In the genomic region with DNA sequence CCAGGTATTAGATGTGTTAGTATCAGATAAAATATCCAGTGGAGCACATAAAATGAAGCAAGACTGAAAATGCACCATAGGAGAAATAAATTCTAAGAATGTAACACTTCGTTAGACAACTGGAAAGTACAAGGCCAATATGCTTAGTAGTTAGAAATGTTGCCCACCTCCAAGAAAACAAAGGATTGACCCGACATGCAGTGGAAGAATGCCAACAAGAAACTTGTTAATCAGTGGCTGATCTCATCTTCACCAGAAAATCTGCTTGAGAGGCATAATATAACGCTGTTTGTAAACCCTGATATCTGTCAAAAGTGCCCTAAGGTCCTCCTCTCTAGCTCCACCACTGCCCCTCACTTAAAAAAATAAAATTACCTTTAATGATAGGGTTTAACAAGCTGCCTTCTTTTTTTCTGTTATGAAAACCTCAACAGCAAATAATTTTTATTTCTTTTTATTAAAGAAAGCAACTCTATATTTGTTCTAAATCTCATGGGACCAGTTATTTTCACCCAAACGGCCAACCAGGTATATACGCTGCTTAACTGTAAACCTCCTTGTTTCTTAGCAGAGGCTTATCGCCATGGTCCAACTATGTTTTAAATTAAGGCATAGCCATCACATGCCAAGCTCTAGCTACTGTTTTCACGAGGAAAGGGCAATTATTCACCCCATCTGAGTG, we compare ENCODE assay signal across 8 cellular contexts.
DNase-seq lines count a peak whose midpoint lies in the region; ATAC-seq, FAIRE-seq and TF ChIP-seq lines count a peak whose summit lies in the region.

No MANE protein-coding gene starts in this region.

- peaks cover 32 to 35% of the 10 kb centered on the region in 2 donors for H3K4me1 Mint-ChIP-seq in effector memory CD8-positive, alpha-beta T cell (ENCODE audit: low read depth in 2 of 2)
- H3K4me1 Mint-ChIP-seq in nephron = peaks cover 49% of the 10 kb centered on the region

- H3K27ac Mint-ChIP-seq in effector memory CD8-positive, alpha-beta T cell = peak overlapping the region; percentile 97
- peak overlapping the region; percentile 73 to 87 (median 81) for H3K27ac Mint-ChIP-seq in nephron

- H3K27me3 Mint-ChIP-seq in effector memory CD8-positive, alpha-beta T cell = no peaks in the 10 kb centered on the region
- H3K27me3 Mint-ChIP-seq in nephron (ENCODE audit: low read depth) = peaks cover 5% of the 10 kb centered on the region

- H3K4me3 Mint-ChIP-seq in effector memory CD8-positive, alpha-beta T cell = peak overlapping the region; percentile 92 to 93
- peak overlapping the region; percentile 86 to 96 (median 92) for H3K4me3 Mint-ChIP-seq in nephron

- peak overlapping the region in 9 of 11 experiments; percentile 83 to 99 (median 90); a peak in 16 of 22 replicates for H3K27ac ChIP-seq in BLaER1 treated with 17β-estradiol and CSF1 and Interleukin-3, amounts not matched to agents 10 nM and 100 nM

- peak overlapping the region; percentile 83 to 100 (median 90) for H3K9ac ChIP-seq in BLaER1 treated with 17β-estradiol and CSF1 and Interleukin-3, amounts not matched to agents 10 nM and 100 nM

- peak overlapping the region; percentile 70 to 97 (median 92) for H3K4me2 ChIP-seq in BLaER1 treated with 17β-estradiol and CSF1 and Interleukin-3, amounts not matched to agents 10 nM and 100 nM

- TF ChIP-seq CTCF in nephron (IDR thresholded peaks at IDR 0.05; ENCODE audit: unreplicated experiment in 3 of 3) = no peak

- no peaks in the 10 kb centered on the region for H3K9me3 Mint-ChIP-seq in effector memory CD8-positive, alpha-beta T cell
- no peaks in the 10 kb centered on the region for H3K9me3 Mint-ChIP-seq in nephron

- peak overlapping the region; percentile 79 to 96 (median 91) for H3K4me3 ChIP-seq in BLaER1 treated with 17β-estradiol and CSF1 and Interleukin-3, amounts not matched to agents 10 nM and 100 nM

- H3K36me3 ChIP-seq in BLaER1 treated with 17β-estradiol and CSF1 and Interleukin-3, amounts not matched to agents 10 nM and 100 nM = peaks cover 0 to 16% (median 0%) of the 10 kb centered on the region in 11 experiments; a peak in 3 of 22 replicates

- peaks cover 0 to 16% (median 9%) of the 10 kb centered on the region in 11 experiments; a peak in 13 of 22 replicates for H3K9me3 ChIP-seq in BLaER1 treated with 17β-estradiol and CSF1 and Interleukin-3, amounts not matched to agents 10 nM and 100 nM (replicated peaks in 1 of 11)

- DNase-seq in NCI-H69 (lab: John Stamatoyannopoulos, UW) (peak; percentile 43), GM19239 (ENCODE audit: insufficient read length, low spot score) (no peak), NCI-H345 treated with DMSO at 0.1 percent for 48 hours (lab: John Stamatoyannopoulos, UW; ENCODE audit: unreplicated experiment) (no peak)
- DNase-seq in effector memory CD8-positive, alpha-beta T cell = no peak

- ATAC-seq in effector memory CD8-positive, alpha-beta T cell (replicated peaks) = no peak
- ATAC-seq in HG03045 (IDR thresholded peaks at IDR 0.05; ENCODE audit: unreplicated experiment) (no peak), GM21723 (IDR thresholded peaks at IDR 0.05; ENCODE audit: unreplicated experiment) (no peak)

- H3K4me1 ChIP-seq in BLaER1 treated with 17β-estradiol and CSF1 and Interleukin-3, amounts not matched to agents 10 nM and 100 nM = peaks cover 31 to 69% (median 41%) of the 10 kb centered on the region in 10 experiments

- peaks cover 4 to 54% (median 30%) of the 10 kb centered on the region in 11 experiments; a peak in 15 of 22 replicates for H4K20me1 ChIP-seq in BLaER1 treated with 17β-estradiol and CSF1 and Interleukin-3, amounts not matched to agents 10 nM and 100 nM

- H3K36me3 Mint-ChIP-seq in effector memory CD8-positive, alpha-beta T cell (ENCODE audit: insufficient read depth) = peaks cover 39% of the 10 kb centered on the region
- H3K36me3 Mint-ChIP-seq in nephron (ENCODE audit: low read depth) = no peaks in the 10 kb centered on the region

- H3K27me3 ChIP-seq in BLaER1 treated with 17β-estradiol and CSF1 and Interleukin-3, amounts not matched to agents 10 nM and 100 nM = no peaks in the 10 kb centered on the region

- FAIRE-seq in GM19239 (lab: Jason Lieb, UNC) = no peak
